Comparison of ENCODE assay signal across 9 cellular contexts in the genomic region with DNA sequence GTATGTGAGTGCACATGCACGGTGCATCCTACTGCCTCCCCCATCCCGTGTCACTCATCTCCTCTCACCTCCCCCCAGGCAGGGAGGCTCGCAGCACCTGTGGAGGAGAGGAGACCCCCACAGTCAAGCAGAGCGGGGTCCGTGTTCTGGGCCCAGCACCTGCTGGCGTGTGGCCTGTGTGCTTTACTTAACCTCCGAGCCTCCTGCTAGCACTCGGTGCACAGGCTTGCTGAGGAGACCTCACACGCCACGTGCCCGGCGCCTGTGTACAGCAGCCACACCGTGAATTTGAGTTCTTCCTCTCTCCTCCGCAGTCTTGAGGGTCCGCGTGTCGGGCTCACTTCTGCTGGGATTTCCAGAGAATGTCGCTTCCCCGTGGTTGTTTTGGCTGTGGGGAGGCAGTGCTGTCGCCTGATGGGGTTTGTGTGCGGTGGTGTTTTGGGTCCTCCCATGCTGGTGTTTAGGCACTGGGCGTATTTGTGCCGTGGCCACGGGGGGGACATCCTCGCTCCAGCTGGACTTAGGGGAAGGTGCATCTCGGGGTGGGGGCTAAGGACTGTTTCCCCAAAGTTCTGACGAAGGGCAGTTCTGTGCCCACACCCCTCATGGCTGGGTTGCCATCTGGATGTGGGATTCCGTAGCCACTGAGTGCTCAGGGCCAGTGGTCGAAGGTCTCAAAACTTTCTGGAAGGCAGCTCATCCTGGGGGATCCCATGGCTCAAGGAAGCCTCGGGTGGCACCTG. TPM values are rescaled to one million over a fixed set of nuclear protein-coding genes. Genes with fewer than 3 reads are reported as not detected.
DNase-seq lines count a peak whose midpoint lies in the region; ATAC-seq and TF ChIP-seq lines count a peak whose summit lies in the region.
"Had no signal": no experiment of that assay in that cellular context is flagged by ENCODE, and none has a peak within 500 bp of the region (broad histone marks: within the 10 kb centered on the region; RNA-seq: fewer than 3 reads in every experiment).

No MANE protein-coding gene starts in this region.

- intact Hi-C loops in Calu3 (cut with micrococcal nuclease; ENCODE audit: unreplicated experiment) = no loop called here

- CTCF ChIA-PET in Calu3 (lab: Charles Lee) = no interaction called here

- DNase-seq in Calu3 = no peak
- no peak for DNase-seq in T-helper 17 cell
- DNase-seq in foreskin keratinocyte = no peak
- no peak for DNase-seq in NCI-H524 treated with DMSO at 0.1 percent for 48 hours (lab: John Stamatoyannopoulos, UW)
- DNase-seq in cerebellum (ENCODE audit: low spot score) = no peak
- DNase-seq in NCI-H2196 treated with DMSO at 0.1 percent for 48 hours (lab: John Stamatoyannopoulos, UW; ENCODE audit: unreplicated experiment) = no peak
- no peak for DNase-seq in GM03348 (ENCODE audit: low spot score)

- no peaks in the 10 kb centered on the region for H3K4me1 Mint-ChIP-seq in Calu3 (ENCODE audit: low read depth, unreplicated experiment)
- peaks cover 12% of the 10 kb centered on the region for H3K4me1 Mint-ChIP-seq in T-helper 17 cell

- H3K9me3 ChIP-seq in T-helper 17 cell (ENCODE audit: control insufficient read depth, low read length, poor library complexity, severe bottlenecking) = no peaks in the 10 kb centered on the region
- no peaks in the 10 kb centered on the region for H3K9me3 ChIP-seq in parathyroid adenoma (ENCODE audit: control insufficient read depth, low read length)
- H3K9me3 ChIP-seq: right lobe of liver had no signal

- H3K4me3 Mint-ChIP-seq in Calu3 (ENCODE audit: low read depth, unreplicated experiment) (peak overlapping the region; percentile 28), T-helper 17 cell (peak overlapping the region; percentile 70)

- H3K27me3 Mint-ChIP-seq in Calu3 (ENCODE audit: unreplicated experiment) (no peaks in the 10 kb centered on the region), T-helper 17 cell (no peaks in the 10 kb centered on the region)

- ATAC-seq in T-helper 17 cell (no peak), foreskin keratinocyte (peak; percentile 9)

- BruUV-seq in Calu3 (replicated peaks; lab: Mats Ljungman, UMichigan) = no TSS peak

- H3K27ac Mint-ChIP-seq in Calu3 (ENCODE audit: unreplicated experiment) (no peak overlapping the region), T-helper 17 cell (peak overlapping the region; percentile 85)

- H3K79me2 ChIP-seq in parathyroid adenoma = no peaks in the 10 kb centered on the region

- H3K9ac ChIP-seq in parathyroid adenoma = no peak overlapping the region

- TF ChIP-seq CTCF in Calu3 (IDR thresholded peaks at IDR 0.05; ENCODE audit: unreplicated experiment) (no peak), foreskin keratinocyte (conservative IDR thresholded peaks at IDR 0.05) (no peak), parathyroid adenoma (IDR thresholded peaks at IDR 0.05) (no peak)

- peaks cover 9% of the 10 kb centered on the region for H3K27me3 ChIP-seq in foreskin keratinocyte
- no peaks in the 10 kb centered on the region for H3K27me3 ChIP-seq in parathyroid adenoma (ENCODE audit: control insufficient read depth, insufficient read depth, low read length)
- H3K27me3 ChIP-seq: right lobe of liver had no signal

- H3K27ac ChIP-seq in foreskin keratinocyte = no peak overlapping the region
- H3K27ac ChIP-seq in parathyroid adenoma = peak overlapping the region; percentile 77
- H3K27ac ChIP-seq: right lobe of liver had no signal

- H3K9me3 Mint-ChIP-seq in Calu3 (ENCODE audit: low read depth, unreplicated experiment) = no peaks in the 10 kb centered on the region

- peak overlapping the region; percentile 96 for H3K4me2 ChIP-seq in parathyroid adenoma (ENCODE audit: low read length)

- H3K36me3 Mint-ChIP-seq in Calu3 (ENCODE audit: insufficient read depth, unreplicated experiment) (no peaks in the 10 kb centered on the region), T-helper 17 cell (ENCODE audit: low read depth) (no peaks in the 10 kb centered on the region)

- H3K4me1 ChIP-seq in foreskin keratinocyte (no peaks in the 10 kb centered on the region), parathyroid adenoma (no peaks in the 10 kb centered on the region)
- H3K4me1 ChIP-seq: right lobe of liver had no signal

- H3K4me3 ChIP-seq in parathyroid adenoma (ENCODE audit: low read depth, low read length) = peak overlapping the region; percentile 58

- H2AFZ ChIP-seq in parathyroid adenoma = peak overlapping the region; percentile 84

- no peaks in the 10 kb centered on the region for H3K36me3 ChIP-seq in parathyroid adenoma (ENCODE audit: control insufficient read depth, insufficient read depth, low read length)
- H3K36me3 ChIP-seq: right lobe of liver had no signal

RNA-seq across cellular contexts. Expression of gene TMEM255B, which starts 34.8 kb away (rescaled TPM):
- total RNA-seq in Calu3 (2022) (not detected in 2 replicates), T-helper 17 cell (1 to 10 TPM in 1 of 2 donors, under 1 TPM in 1; 0.86 to 1.4 TPM), foreskin keratinocyte (0.95 and 1.4 TPM in 2 replicates), cerebellum (7.9 TPM)
- 1.2 and 2.0 TPM in 2 replicates for polyA plus RNA-seq in foreskin keratinocyte

RNA-seq across cellular contexts. Expression of gene GRK1, which starts 57.2 kb away (rescaled TPM):
- not detected in 2 replicates for total RNA-seq in Calu3 (2022)
- under 1 TPM in 1 of 2 donors, not detected in 1; 0.07 TPM for total RNA-seq in T-helper 17 cell
- not detected in 2 replicates for total RNA-seq in foreskin keratinocyte
- not detected in 2 replicates for polyA plus RNA-seq in foreskin keratinocyte
- total RNA-seq in cerebellum = 0.45 TPM
- total RNA-seq: right lobe of liver had no signal
